In genomic region chr3:43999920-44000319, GRCh38 we compare ENCODE assay signal across 1 cellular context.
TF ChIP-seq lines count a peak whose summit lies in the region.

No MANE protein-coding gene starts in this region.

TF ChIP-seq in neural cell, 6 proteins besides CTCF, POLR2A, EP300 and RAD21 (continued from another document):
- TF ChIP-seq EZH2 (IDR thresholded peaks at IDR 0.05; ENCODE audit: borderline replicate concordance, insufficient read depth, low read length, poor library complexity, severe bottlenecking) = no peak
- TF ChIP-seq TAF1 (IDR thresholded peaks at IDR 0.05; ENCODE audit: low read depth) = no peak
- TF ChIP-seq POLR2AphosphoS5 (IDR thresholded peaks at IDR 0.05) = no peak
- no peak for TF ChIP-seq REST (IDR thresholded peaks at IDR 0.05; ENCODE audit: borderline replicate concordance)
